ENCODE assay signal across 1 cellular context in the genomic region with DNA sequence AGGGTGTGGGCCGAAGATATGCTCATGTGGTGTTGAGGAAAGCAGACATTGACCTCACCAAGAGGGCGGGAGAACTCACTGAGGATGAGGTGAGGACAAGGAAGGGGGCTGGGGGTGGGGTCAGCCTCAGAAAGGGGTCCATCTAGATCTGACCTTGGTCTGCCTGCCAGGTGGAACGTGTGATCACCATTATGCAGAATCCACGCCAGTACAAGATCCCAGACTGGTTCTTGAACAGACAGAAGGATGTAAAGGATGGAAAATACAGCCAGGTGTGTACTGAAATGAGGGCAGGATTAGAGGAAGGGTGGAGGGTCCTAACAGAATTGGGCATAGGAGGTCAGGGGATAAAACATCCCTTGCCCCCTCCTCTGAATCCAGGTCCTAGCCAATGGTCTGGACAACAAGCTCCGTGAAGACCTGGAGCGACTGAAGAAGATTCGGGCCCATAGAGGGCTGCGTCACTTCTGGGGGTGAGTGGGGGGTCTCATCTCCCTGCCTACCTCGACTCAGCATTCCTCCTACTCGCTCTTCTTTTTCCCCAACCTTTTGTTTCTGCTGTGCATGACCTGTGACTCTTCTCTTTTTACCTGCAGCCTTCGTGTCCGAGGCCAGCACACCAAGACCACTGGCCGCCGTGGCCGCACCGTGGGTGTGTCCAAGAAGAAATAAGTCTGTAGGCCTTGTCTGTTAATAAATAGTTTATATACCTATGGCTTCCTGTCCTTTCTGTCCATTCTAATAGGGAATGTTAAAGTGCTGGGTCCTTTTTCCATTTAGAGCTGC.
TF ChIP-seq lines count a peak whose summit lies in the region.

No MANE protein-coding gene starts in this region.

TF ChIP-seq in H1, 55 proteins besides CTCF, POLR2A, EP300 and RAD21:
- TF ChIP-seq BACH1 (IDR thresholded peaks at IDR 0.05; ENCODE audit: low read length), result 0 out of 2 replicates have a peak, but pooled peaks have one; percentile 40
